17 cellular contexts compared by ENCODE assay signal in the genomic region with DNA sequence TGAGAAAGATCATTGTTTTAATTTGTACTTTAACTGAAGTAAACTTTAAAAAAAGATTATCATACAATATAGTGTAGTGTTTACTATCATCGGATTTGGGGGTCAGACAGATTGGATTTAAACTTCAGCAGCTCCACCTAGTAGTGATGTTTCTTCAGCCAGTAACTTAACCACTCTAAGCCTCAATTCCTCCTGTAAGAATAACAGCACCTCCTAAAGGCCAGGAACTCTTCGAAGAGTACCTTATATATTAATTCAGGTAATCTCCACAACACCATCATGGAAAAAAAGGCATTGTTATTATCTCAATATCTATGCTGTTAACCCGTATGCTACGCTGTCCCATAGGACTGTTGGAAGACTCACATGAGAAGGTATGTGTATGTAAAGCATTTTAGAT.
A peak's percentile ranks its signal among the peaks of the same experiment; 100 is the strongest.
DNase-seq lines count a peak whose midpoint lies in the region; FAIRE-seq and TF ChIP-seq lines count a peak whose summit lies in the region.
"Had no signal": no experiment of that assay in that cellular context is flagged by ENCODE, and none has a peak within 500 bp of the region (broad histone marks: within the 10 kb centered on the region; RNA-seq: fewer than 3 reads in every experiment).

No MANE protein-coding gene starts in this region.

- H3K27me3 ChIP-seq in H1 (replicated peaks in 1 of 4; ENCODE audit: control insufficient read depth in 3 of 4, extremely low read depth in 1 of 4, insufficient read depth in 3 of 4, low read length in 3 of 4): no peaks in the 10 kb centered on the region
- H3K27me3 ChIP-seq in effector memory CD4-positive, alpha-beta T cell (replicated peaks; ENCODE audit: control insufficient read depth, insufficient read depth, low read length, poor library complexity, severe bottlenecking): no peaks in the 10 kb centered on the region

- no peak overlapping the region for H2AFZ ChIP-seq in H1 (ENCODE audit: low read length)

- no peaks in the 10 kb centered on the region for H3K4me1 ChIP-seq in H1 (replicated peaks in 1 of 4; ENCODE audit: control insufficient read depth in 3 of 4, insufficient read depth in 4 of 4, low read length in 3 of 4)
- H3K4me1 ChIP-seq in effector memory CD4-positive, alpha-beta T cell (ENCODE audit: control insufficient read depth, insufficient read depth, low read length, poor library complexity, severe bottlenecking): no peaks in the 10 kb centered on the region
- H3K4me1 ChIP-seq: A549 had no signal

- no peak overlapping the region for H3K18ac ChIP-seq in H1 (ENCODE audit: extremely low read depth, low read length)

- TF ChIP-seq EP300 in H1 (IDR thresholded peaks at IDR 0.05; ENCODE audit: borderline replicate concordance in 1 of 2, low read depth in 2 of 2, low read length in 2 of 2): no peak

- no peak overlapping the region for H3K23ac ChIP-seq in H1 (ENCODE audit: insufficient read length)

- H3K14ac ChIP-seq in H1 (ENCODE audit: insufficient read length): no peak overlapping the region

- H2BK12ac ChIP-seq in H1 (ENCODE audit: low read depth, low read length): no peak overlapping the region

- POLR2A ChIA-PET in H1 (lab: Charles Lee; ENCODE audit: partially characterized antibody): no interaction called here

- peak; percentile 8 for DNase-seq in HT-29 (ENCODE audit: low spot score)
- no peak for DNase-seq in H1 (ENCODE audit: low read depth in 1 of 2, low spot score in 2 of 2)
- peak; percentile 38 for DNase-seq in iPS-NIHi7 (ENCODE audit: extremely low spot score)
- DNase-seq in effector memory CD4-positive, alpha-beta T cell: no peak
- no peak for DNase-seq in OCI-M2 (lab: John Stamatoyannopoulos, UW; ENCODE audit: unreplicated experiment)
- DNase-seq in activated CD8-positive, alpha-beta memory T cell treated with anti-CD3 and anti-CD28 coated beads, Interleukin-2, amount 50 U/mL, for 4 hours: no peak
- DNase-seq: CD8-positive, alpha-beta T cell; COR-L47; DMS153; DMS79 treated with DMSO at 0.1 percent for 48 hours; EL; IMR-90 had no signal

- H4K91ac ChIP-seq in H1 (replicated peaks; ENCODE audit: insufficient read length, low read length): no peak overlapping the region

- H3K9ac ChIP-seq in H1 (replicated peaks in 1 of 4; ENCODE audit: extremely low read depth in 1 of 4, low read depth in 3 of 4, low read length in 3 of 4): no peak overlapping the region

- no peaks in the 10 kb centered on the region for H3K79me1 ChIP-seq in H1 (ENCODE audit: low read depth, low read length)

- WGBS in H1 (ENCODE audit: extremely low coverage in 1 of 2, insufficient coverage in 1 of 2, insufficient read length in 1 of 2, insufficient replicate concordance in 2 of 2, low coverage in 1 of 2, low lambda C conversion rate in 2 of 2, missing lambda C conversion rate in 1 of 2), 2 experiments: 78% methylated on average over 4 of the region's 4 CpGs; no CpG with 5 or more reads in 1 of the 2 experiments

- H3K27ac ChIP-seq in H1 (ENCODE audit: low read depth, low read length): no peak overlapping the region
- H3K27ac ChIP-seq in effector memory CD4-positive, alpha-beta T cell (ENCODE audit: insufficient read depth, low read length, poor library complexity, severe bottlenecking): no peak overlapping the region
- H3K27ac ChIP-seq: A549 had no signal

- no peak overlapping the region for H2BK120ac ChIP-seq in H1 (replicated peaks; ENCODE audit: low read depth, low read length)

- no peaks in the 10 kb centered on the region for H3K9me3 ChIP-seq in H1 (ENCODE audit: insufficient read depth in 2 of 2, low read depth in 1 of 2, low read length in 1 of 2)
- no peaks in the 10 kb centered on the region for H3K9me3 ChIP-seq in effector memory CD4-positive, alpha-beta T cell (ENCODE audit: control insufficient read depth, low read length)
- H3K9me3 ChIP-seq: A549 had no signal

- peak overlapping the region; percentile 46 for H4K5ac ChIP-seq in H1 (ENCODE audit: insufficient read length, low read depth, low read length)

- H3K4me3 ChIP-seq in H1 (ENCODE audit: extremely low read depth in 1 of 4, insufficient read depth in 2 of 4, low read depth in 3 of 4, low read length in 4 of 4): no peak overlapping the region
- no peak overlapping the region for H3K4me3 ChIP-seq in effector memory CD4-positive, alpha-beta T cell (ENCODE audit: insufficient read depth, low read depth, low read length, poor library complexity, severe bottlenecking)
- H3K4me3 ChIP-seq: A549 had no signal

- no peak overlapping the region for H2BK15ac ChIP-seq in H1 (ENCODE audit: low read length)

- H3K4ac ChIP-seq in H1 (replicated peaks; ENCODE audit: insufficient read length, low read depth, low read length): no peak overlapping the region

- no peaks in the 10 kb centered on the region for H3K79me2 ChIP-seq in H1 (ENCODE audit: control insufficient read depth in 1 of 2, insufficient read depth in 2 of 2, low read length in 2 of 2)

- no peak overlapping the region for H3K56ac ChIP-seq in H1 (replicated peaks; ENCODE audit: insufficient read length, low read depth, low read length)

- no peak overlapping the region for H2AK5ac ChIP-seq in H1 (ENCODE audit: low read depth, low read length)

- TF ChIP-seq RAD21 in H1 (IDR thresholded peaks at IDR 0.05 in 1 of 2, conservative IDR thresholded peaks at IDR 0.05 in 1 of 2; ENCODE audit: low read depth in 2 of 2, low read length in 2 of 2): peak; percentile 68 to 73

- no peaks in the 10 kb centered on the region for H3K23me2 ChIP-seq in H1 (ENCODE audit: low read depth, low read length)

- TF ChIP-seq POLR2A in H1 (IDR thresholded peaks at IDR 0.05; ENCODE audit: control extremely low read depth in 1 of 2, low read depth in 2 of 2, low read length in 2 of 2): no peak

- H3K4me2 ChIP-seq in H1 (ENCODE audit: insufficient read depth in 1 of 2, low read depth in 2 of 2, low read length in 2 of 2): no peak overlapping the region
- H3K4me2 ChIP-seq: A549 had no signal

- CTCF ChIA-PET in H1 (lab: Charles Lee; ENCODE audit: partially characterized antibody): interaction anchor here (0.6 kb wide), 1 partner anchor 127 kb away, joined by 3 read pairs; no protein-coding TSS in a partner anchor

- no peak overlapping the region for H2BK5ac ChIP-seq in H1 (ENCODE audit: low read depth, low read length)

- TF ChIP-seq CTCF in H1 (IDR thresholded peaks at IDR 0.05; ENCODE audit: control extremely low read depth in 1 of 3, insufficient read depth in 1 of 3, low read depth in 1 of 3, low read length in 3 of 3): peak in 2 of 3 experiments; percentile 47 to 48; a peak in 3 of 4 replicates

- H4K8ac ChIP-seq in H1 (ENCODE audit: extremely low read depth, insufficient read depth, low read length): no peak overlapping the region

- no peaks in the 10 kb centered on the region for H3K36me3 ChIP-seq in H1 (ENCODE audit: control insufficient read depth in 2 of 4, insufficient read depth in 4 of 4, low read length in 3 of 4)
- no peaks in the 10 kb centered on the region for H3K36me3 ChIP-seq in effector memory CD4-positive, alpha-beta T cell (ENCODE audit: control insufficient read depth, insufficient read depth, low read length)

- FAIRE-seq in H1 (lab: Jason Lieb, UNC): peak; percentile 36
- FAIRE-seq: A549, D721Med, G401.6, GM12891, GM19239 had no signal

- no peak overlapping the region for H2BK20ac ChIP-seq in H1 (ENCODE audit: low read length)

- H4K20me1 ChIP-seq in H1 (replicated peaks in 1 of 2; ENCODE audit: control insufficient read depth in 1 of 2, insufficient read depth in 2 of 2, low read length in 2 of 2): no peaks in the 10 kb centered on the region

TF ChIP-seq in H1, 55 proteins besides CTCF, POLR2A, EP300 and RAD21 (continues in another document):
- TF ChIP-seq CTBP2 (IDR thresholded peaks at IDR 0.05; ENCODE audit: borderline replicate concordance, insufficient read depth, insufficient read length, low read length): no peak
- no peak for TF ChIP-seq SAP30 (IDR thresholded peaks at IDR 0.05; ENCODE audit: insufficient read depth, insufficient replicate concordance, low read length)
- no peak for TF ChIP-seq EGR1 (IDR thresholded peaks at IDR 0.05; ENCODE audit: borderline replicate concordance, low read depth, low read length)

Comparison
In these comparisons a context has a peak if more than half of its experiments do, and no peak if none do; other contexts are left out.
1. DNase-seq: peak in HT-29 (single experiment) and iPS-NIHi7 (single experiment); none in H1 (0 of 2), effector memory CD4-positive, alpha-beta T cell (0 of 3), OCI-M2 (single experiment) and activated CD8-positive, alpha-beta memory T cell treated with anti-CD3 and anti-CD28 coated beads, Interleukin-2, amount 50 U/mL, for 4 hours (single experiment).